Comparison of ENCODE assay signal across 2 cellular contexts in the genomic region with DNA sequence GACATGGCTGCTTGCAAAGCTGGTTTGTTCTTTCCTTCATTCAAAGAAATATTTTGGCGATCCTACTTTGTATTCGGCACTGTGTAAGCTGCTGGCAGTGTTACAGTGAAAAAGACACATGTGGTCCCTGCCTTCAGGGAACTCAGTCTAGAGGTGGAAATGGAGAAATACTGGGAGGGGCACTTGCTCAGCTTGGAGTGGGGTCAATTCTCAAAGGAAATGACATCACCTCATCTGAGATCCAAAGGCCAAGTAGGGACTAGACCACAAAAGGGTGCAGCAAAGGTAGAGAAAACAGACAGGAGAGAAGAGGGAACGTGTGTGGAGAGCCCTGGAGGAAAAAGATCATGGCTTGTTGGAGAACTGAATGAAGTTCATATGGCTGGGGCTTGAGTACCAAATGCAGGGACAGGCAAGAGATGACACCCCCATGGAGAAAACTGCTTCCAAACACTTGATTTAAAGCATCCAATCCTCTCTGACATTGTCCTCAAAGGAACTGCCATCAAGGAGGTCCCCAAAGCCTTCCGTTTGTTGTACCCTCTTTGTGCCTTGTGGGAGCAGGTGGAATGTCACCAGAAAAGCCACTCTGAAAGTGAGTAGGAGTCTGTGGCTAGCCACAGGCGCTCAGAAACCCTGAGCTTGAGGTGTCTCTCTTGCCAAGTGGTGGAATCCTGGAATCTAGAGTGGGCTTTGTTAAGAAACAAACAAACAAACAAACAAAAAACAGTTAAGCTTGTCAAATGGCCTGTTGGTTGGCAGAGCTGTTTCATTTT.
TF ChIP-seq lines count a peak whose summit lies in the region.

No MANE protein-coding gene starts in this region.

TF ChIP-seq in SK-N-SH, 30 proteins besides CTCF, POLR2A, EP300 and RAD21 (continued from another document):
- TF ChIP-seq, protein P1, sequence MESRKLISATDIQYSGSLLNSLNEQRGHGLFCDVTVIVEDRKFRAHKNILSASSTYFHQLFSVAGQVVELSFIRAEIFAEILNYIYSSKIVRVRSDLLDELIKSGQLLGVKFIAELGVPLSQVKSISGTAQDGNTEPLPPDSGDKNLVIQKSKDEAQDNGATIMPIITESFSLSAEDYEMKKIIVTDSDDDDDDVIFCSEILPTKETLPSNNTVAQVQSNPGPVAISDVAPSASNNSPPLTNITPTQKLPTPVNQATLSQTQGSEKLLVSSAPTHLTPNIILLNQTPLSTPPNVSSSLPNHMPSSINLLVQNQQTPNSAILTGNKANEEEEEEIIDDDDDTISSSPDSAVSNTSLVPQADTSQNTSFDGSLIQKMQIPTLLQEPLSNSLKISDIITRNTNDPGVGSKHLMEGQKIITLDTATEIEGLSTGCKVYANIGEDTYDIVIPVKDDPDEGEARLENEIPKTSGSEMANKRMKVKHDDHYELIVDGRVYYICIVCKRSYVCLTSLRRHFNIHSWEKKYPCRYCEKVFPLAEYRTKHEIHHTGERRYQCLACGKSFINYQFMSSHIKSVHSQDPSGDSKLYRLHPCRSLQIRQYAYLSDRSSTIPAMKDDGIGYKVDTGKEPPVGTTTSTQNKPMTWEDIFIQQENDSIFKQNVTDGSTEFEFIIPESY (IDR thresholded peaks at IDR 0.05; ENCODE audit: borderline replicate concordance, low read depth): no peak
- TF ChIP-seq, protein P2, sequence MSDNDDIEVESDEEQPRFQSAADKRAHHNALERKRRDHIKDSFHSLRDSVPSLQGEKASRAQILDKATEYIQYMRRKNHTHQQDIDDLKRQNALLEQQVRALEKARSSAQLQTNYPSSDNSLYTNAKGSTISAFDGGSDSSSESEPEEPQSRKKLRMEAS (IDR thresholded peaks at IDR 0.05; ENCODE audit: low read depth): no peak
- TF ChIP-seq TAF1 (IDR thresholded peaks at IDR 0.05; ENCODE audit: borderline replicate concordance, low read depth, low read length) (no peak), FOXJ3 (CRISPR knock-in tag; IDR thresholded peaks at IDR 0.05) (no peak), GATA2 (CRISPR knock-in tag; IDR thresholded peaks at IDR 0.05) (no peak), SMC3 (IDR thresholded peaks at IDR 0.05; ENCODE audit: low read depth, low read length) (no peak), REST (IDR thresholded peaks at IDR 0.05; ENCODE audit: low read depth, low read length) (no peak), IRF3 (IDR thresholded peaks at IDR 0.05; ENCODE audit: low read depth, low read length) (no peak), USF2 (IDR thresholded peaks at IDR 0.05; ENCODE audit: borderline replicate concordance, low read depth, low read length) (no peak), TEAD4 (IDR thresholded peaks at IDR 0.05; ENCODE audit: borderline replicate concordance, insufficient read depth) (no peak), JUND (IDR thresholded peaks at IDR 0.05) (no peak), GABPA (IDR thresholded peaks at IDR 0.05; ENCODE audit: low read depth) (no peak), POLR2AphosphoS5 (IDR thresholded peaks at IDR 0.05; ENCODE audit: low read depth, low read length) (no peak)

TF ChIP-seq in GM23338, 12 proteins besides CTCF, POLR2A, EP300 and RAD21 (continued from another document):
- TF ChIP-seq, protein P3, sequence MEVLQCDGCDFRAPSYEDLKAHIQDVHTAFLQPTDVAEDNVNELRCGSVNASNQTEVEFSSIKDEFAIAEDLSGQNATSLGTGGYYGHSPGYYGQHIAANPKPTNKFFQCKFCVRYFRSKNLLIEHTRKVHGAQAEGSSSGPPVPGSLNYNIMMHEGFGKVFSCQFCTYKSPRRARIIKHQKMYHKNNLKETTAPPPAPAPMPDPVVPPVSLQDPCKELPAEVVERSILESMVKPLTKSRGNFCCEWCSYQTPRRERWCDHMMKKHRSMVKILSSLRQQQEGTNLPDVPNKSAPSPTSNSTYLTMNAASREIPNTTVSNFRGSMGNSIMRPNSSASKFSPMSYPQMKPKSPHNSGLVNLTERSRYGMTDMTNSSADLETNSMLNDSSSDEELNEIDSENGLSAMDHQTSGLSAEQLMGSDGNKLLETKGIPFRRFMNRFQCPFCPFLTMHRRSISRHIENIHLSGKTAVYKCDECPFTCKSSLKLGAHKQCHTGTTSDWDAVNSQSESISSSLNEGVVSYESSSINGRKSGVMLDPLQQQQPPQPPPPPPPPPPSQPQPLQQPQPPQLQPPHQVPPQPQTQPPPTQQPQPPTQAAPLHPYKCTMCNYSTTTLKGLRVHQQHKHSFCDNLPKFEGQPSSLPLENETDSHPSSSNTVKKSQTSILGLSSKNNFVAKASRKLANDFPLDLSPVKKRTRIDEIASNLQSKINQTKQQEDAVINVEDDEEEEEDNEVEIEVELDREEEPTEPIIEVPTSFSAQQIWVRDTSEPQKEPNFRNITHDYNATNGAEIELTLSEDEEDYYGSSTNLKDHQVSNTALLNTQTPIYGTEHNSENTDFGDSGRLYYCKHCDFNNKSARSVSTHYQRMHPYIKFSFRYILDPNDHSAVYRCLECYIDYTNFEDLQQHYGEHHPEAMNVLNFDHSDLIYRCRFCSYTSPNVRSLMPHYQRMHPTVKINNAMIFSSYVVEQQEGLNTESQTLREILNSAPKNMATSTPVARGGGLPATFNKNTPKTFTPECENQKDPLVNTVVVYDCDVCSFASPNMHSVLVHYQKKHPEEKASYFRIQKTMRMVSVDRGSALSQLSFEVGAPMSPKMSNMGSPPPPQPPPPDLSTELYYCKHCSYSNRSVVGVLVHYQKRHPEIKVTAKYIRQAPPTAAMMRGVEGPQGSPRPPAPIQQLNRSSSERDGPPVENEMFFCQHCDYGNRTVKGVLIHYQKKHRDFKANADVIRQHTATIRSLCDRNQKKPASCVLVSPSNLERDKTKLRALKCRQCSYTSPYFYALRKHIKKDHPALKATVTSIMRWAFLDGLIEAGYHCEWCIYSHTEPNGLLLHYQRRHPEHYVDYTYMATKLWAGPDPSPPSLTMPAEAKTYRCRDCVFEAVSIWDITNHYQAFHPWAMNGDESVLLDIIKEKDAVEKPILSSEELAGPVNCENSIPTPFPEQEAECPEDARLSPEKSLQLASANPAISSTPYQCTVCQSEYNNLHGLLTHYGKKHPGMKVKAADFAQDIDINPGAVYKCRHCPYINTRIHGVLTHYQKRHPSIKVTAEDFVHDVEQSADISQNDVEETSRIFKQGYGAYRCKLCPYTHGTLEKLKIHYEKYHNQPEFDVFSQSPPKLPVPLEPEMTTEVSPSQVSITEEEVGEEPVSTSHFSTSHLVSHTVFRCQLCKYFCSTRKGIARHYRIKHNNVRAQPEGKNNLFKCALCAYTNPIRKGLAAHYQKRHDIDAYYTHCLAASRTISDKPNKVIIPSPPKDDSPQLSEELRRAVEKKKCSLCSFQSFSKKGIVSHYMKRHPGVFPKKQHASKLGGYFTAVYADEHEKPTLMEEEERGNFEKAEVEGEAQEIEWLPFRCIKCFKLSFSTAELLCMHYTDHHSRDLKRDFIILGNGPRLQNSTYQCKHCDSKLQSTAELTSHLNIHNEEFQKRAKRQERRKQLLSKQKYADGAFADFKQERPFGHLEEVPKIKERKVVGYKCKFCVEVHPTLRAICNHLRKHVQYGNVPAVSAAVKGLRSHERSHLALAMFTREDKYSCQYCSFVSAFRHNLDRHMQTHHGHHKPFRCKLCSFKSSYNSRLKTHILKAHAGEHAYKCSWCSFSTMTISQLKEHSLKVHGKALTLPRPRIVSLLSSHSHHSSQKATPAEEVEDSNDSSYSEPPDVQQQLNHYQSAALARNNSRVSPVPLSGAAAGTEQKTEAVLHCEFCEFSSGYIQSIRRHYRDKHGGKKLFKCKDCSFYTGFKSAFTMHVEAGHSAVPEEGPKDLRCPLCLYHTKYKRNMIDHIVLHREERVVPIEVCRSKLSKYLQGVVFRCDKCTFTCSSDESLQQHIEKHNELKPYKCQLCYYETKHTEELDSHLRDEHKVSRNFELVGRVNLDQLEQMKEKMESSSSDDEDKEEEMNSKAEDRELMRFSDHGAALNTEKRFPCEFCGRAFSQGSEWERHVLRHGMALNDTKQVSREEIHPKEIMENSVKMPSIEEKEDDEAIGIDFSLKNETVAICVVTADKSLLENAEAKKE (CRISPR knock-in tag; IDR thresholded peaks at IDR 0.05): no peak
- TF ChIP-seq EZH2 (IDR thresholded peaks at IDR 0.05; ENCODE audit: low read depth, unreplicated experiment): no peak
- no peak for TF ChIP-seq JUNB (IDR thresholded peaks at IDR 0.05; ENCODE audit: unreplicated experiment)
- TF ChIP-seq CREB1 (CRISPR knock-in tag; IDR thresholded peaks at IDR 0.05; ENCODE audit: low read depth): no peak
- no peak for TF ChIP-seq ZNF331 (CRISPR knock-in tag; IDR thresholded peaks at IDR 0.05; ENCODE audit: low read depth)
- TF ChIP-seq REST (IDR thresholded peaks at IDR 0.05; ENCODE audit: unreplicated experiment): no peak
- no peak for TF ChIP-seq STAT1 (IDR thresholded peaks at IDR 0.05; ENCODE audit: unreplicated experiment)
- no peak for TF ChIP-seq ZNF114 (CRISPR knock-in tag; IDR thresholded peaks at IDR 0.05)
- TF ChIP-seq ETS1 (IDR thresholded peaks at IDR 0.05): no peak
- TF ChIP-seq EZH2phosphoT487 (IDR thresholded peaks at IDR 0.05; ENCODE audit: unreplicated experiment): no peak
- TF ChIP-seq POLR2AphosphoS5 (IDR thresholded peaks at IDR 0.05; ENCODE audit: low read depth): no peak
